1 cellular context compared by ENCODE assay signal in genomic region chr2:383888-384287, GRCh38.
TF ChIP-seq lines count a peak whose summit lies in the region.

No MANE protein-coding gene starts in this region.

TF ChIP-seq in K562, 482 proteins besides CTCF, POLR2A, EP300 and RAD21 (continued from another document):
- TF ChIP-seq SAP30 (IDR thresholded peaks at IDR 0.05; ENCODE audit: borderline replicate concordance, insufficient read depth, low read depth, low read length, poor library complexity, severe bottlenecking): no peak
- TF ChIP-seq YY1 (IDR thresholded peaks at IDR 0.05; ENCODE audit: borderline replicate concordance in 1 of 3, control insufficient read depth in 1 of 3, extremely low read depth in 1 of 3, insufficient read depth in 3 of 3, insufficient read length in 1 of 3, insufficient replicate concordance in 2 of 3, low read depth in 1 of 3, low read length in 2 of 3): no peak
- no peak for TF ChIP-seq NFXL1 (CRISPR knock-in tag; IDR thresholded peaks at IDR 0.05)
- no peak for TF ChIP-seq POLR2AphosphoS5 (IDR thresholded peaks at IDR 0.05; ENCODE audit: control insufficient read depth, insufficient read depth, low read depth, low read length)
